Comparison of ENCODE assay signal across 12 cellular contexts in genomic region chr21:36288651-36289243, GRCh38. TPM values are rescaled to one million over a fixed set of nuclear protein-coding genes. Genes with fewer than 3 reads are reported as not detected.
A peak's percentile ranks its signal among the peaks of the same experiment; 100 is the strongest.
DNase-seq lines count a peak whose midpoint lies in the region; ATAC-seq and TF ChIP-seq lines count a peak whose summit lies in the region.
"Had no signal": no experiment of that assay in that cellular context is flagged by ENCODE, and none has a peak within 500 bp of the region (broad histone marks: within the 10 kb centered on the region; RNA-seq: fewer than 3 reads in every experiment).

No MANE protein-coding gene starts in this region.

- no peak overlapping the region for H3K9ac ChIP-seq in PC-3 (ENCODE audit: low read length)

- no peaks in the 10 kb centered on the region for H3K9me3 Mint-ChIP-seq in activated naive CD8-positive, alpha-beta T cell treated with anti-CD3 and anti-CD28 coated beads for 36 hours
- H3K9me3 Mint-ChIP-seq in natural killer cell, result no peaks in the 10 kb centered on the region

- POLR2A ChIA-PET in PC-3 (lab: Charles Lee; ENCODE audit: unreplicated experiment), result interaction anchor here (0.6 kb wide), 1 partner anchor 241 kb away, joined by 3 read pairs; no protein-coding TSS in a partner anchor

- DNase-seq in ELR (ENCODE audit: low read depth), result peak; percentile 58
- no peak for DNase-seq in activated naive CD8-positive, alpha-beta T cell treated with anti-CD3 and anti-CD28 coated beads for 36 hours
- no peak for DNase-seq in natural killer cell
- DNase-seq in T1000 (lab: John Stamatoyannopoulos, UW), result no peak
- DNase-seq in PC-3, result no peak
- no peak for DNase-seq in UCSD-AML1 (lab: John Stamatoyannopoulos, UW; ENCODE audit: unreplicated experiment)
- DNase-seq in iPS-NIHi11 (ENCODE audit: low spot score), result no peak
- DNase-seq: KBM-7, NCI-H510A treated with DMSO at 0.1 percent for 48 hours, tibial artery had no signal

- H3K36me3 Mint-ChIP-seq in activated naive CD8-positive, alpha-beta T cell treated with anti-CD3 and anti-CD28 coated beads for 36 hours, result peaks cover 7% of the 10 kb centered on the region
- no peaks in the 10 kb centered on the region for H3K36me3 Mint-ChIP-seq in natural killer cell

- no peaks in the 10 kb centered on the region for H3F3A ChIP-seq in PC-3 (ENCODE audit: low read length, unreplicated experiment)

- peaks cover 16% of the 10 kb centered on the region for H3K36me3 ChIP-seq in PC-3 (ENCODE audit: low read depth, low read length)

- no peaks in the 10 kb centered on the region for H4K20me1 ChIP-seq in PC-3 (ENCODE audit: low read length)

- peak overlapping the region; percentile 29 for H3K4me3 Mint-ChIP-seq in activated naive CD8-positive, alpha-beta T cell treated with anti-CD3 and anti-CD28 coated beads for 36 hours
- H3K4me3 Mint-ChIP-seq in natural killer cell, result no peak overlapping the region

- CTCF ChIA-PET in PC-3 (lab: Charles Lee), result no interaction called here

- no peaks in the 10 kb centered on the region for H3K79me2 ChIP-seq in PC-3 (ENCODE audit: low read length)

- no peak overlapping the region for H3K4me2 ChIP-seq in PC-3 (ENCODE audit: low read length)

- H3K27ac ChIP-seq in PC-3 (ENCODE audit: low read length), result no peak overlapping the region
- H3K27ac ChIP-seq: tibial artery had no signal

- peaks cover 17% of the 10 kb centered on the region for H3K4me1 Mint-ChIP-seq in activated naive CD8-positive, alpha-beta T cell treated with anti-CD3 and anti-CD28 coated beads for 36 hours
- no peaks in the 10 kb centered on the region for H3K4me1 Mint-ChIP-seq in natural killer cell

- H3K27ac Mint-ChIP-seq in activated naive CD8-positive, alpha-beta T cell treated with anti-CD3 and anti-CD28 coated beads for 36 hours, result peak overlapping the region; percentile 79
- H3K27ac Mint-ChIP-seq in natural killer cell, result no peak overlapping the region

- TF ChIP-seq CTCF in natural killer cell (IDR thresholded peaks at IDR 0.05), result no peak
- TF ChIP-seq CTCF in PC-3 (conservative IDR thresholded peaks at IDR 0.05; ENCODE audit: low read depth, low read length), result no peak

- no peaks in the 10 kb centered on the region for H3K4me1 ChIP-seq in PC-3 (ENCODE audit: insufficient read depth, low read length)
- H3K4me1 ChIP-seq: heart right ventricle, tibial artery had no signal

- H3K9me2 ChIP-seq in PC-3 (replicated peaks; ENCODE audit: low read length), result no peaks in the 10 kb centered on the region

- no TSS peak for BruUV-seq in PC-3 (replicated peaks; lab: Mats Ljungman, UMichigan)

- no peaks in the 10 kb centered on the region for H3K27me3 Mint-ChIP-seq in activated naive CD8-positive, alpha-beta T cell treated with anti-CD3 and anti-CD28 coated beads for 36 hours
- no peaks in the 10 kb centered on the region for H3K27me3 Mint-ChIP-seq in natural killer cell (ENCODE audit: low read depth in 2 of 2)

- no peaks in the 10 kb centered on the region for H3K9me3 ChIP-seq in PC-3 (ENCODE audit: low read length)
- H3K9me3 ChIP-seq: heart right ventricle, tibial artery had no signal

- H3K4me3 ChIP-seq in PC-3 (ENCODE audit: low read length), result no peak overlapping the region
- H3K4me3 ChIP-seq: heart right ventricle, tibial artery had no signal

- no peaks in the 10 kb centered on the region for H3K27me3 ChIP-seq in PC-3 (ENCODE audit: low read length)
- H3K27me3 ChIP-seq: heart right ventricle, tibial artery had no signal

- peak; percentile 18 for ATAC-seq in HG02763 (IDR thresholded peaks at IDR 0.05; ENCODE audit: unreplicated experiment)
- ATAC-seq in natural killer cell, result peak in 2 of 3 donors; percentile 36 to 66
- no peak for ATAC-seq in PC-3

- intact Hi-C loops in natural killer cell (cut with micrococcal nuclease) (no loop called here), PC-3 (cut with micrococcal nuclease) (no loop called here)

- no peak overlapping the region for H2AFZ ChIP-seq in PC-3 (ENCODE audit: low read length)

RNA-seq across cellular contexts. Expression of gene MORC3, which starts 31.2 kb away (rescaled TPM):
- total RNA-seq in activated naive CD8-positive, alpha-beta T cell treated with anti-CD3 and anti-CD28 coated beads for 36 hours, result 10 to 100 TPM; 15.2 to 17.4 TPM
- 10 to 100 TPM; 59.7 to 74.1 (median 64.8) TPM for total RNA-seq in natural killer cell
- total RNA-seq in PC-3 (2014; rRNA removed), result 17.9 and 23.0 TPM in 2 replicates
